ENCODE assay signal across 1 cellular context in genomic region chr17:64019486-64020067, GRCh38.
TF ChIP-seq lines count a peak whose summit lies in the region.

No MANE protein-coding gene starts in this region.

TF ChIP-seq in K562, 482 proteins besides CTCF, POLR2A, EP300 and RAD21 (continued from another document):
- no peak for TF ChIP-seq ZNF512 (tag; IDR thresholded peaks at IDR 0.05)
